ENCODE assay signal across 20 cellular contexts in genomic region chr15:77596821-77597803, GRCh38. TPM values are rescaled to one million over a fixed set of nuclear protein-coding genes. Genes with fewer than 3 reads are reported as not detected.
"Had no signal": no experiment of that assay in that cellular context is flagged by ENCODE, and none has a peak within 500 bp of the region (broad histone marks: within the 10 kb centered on the region; RNA-seq: fewer than 3 reads in every experiment).

No MANE protein-coding gene starts in this region.

- H3K4me3 Mint-ChIP-seq: activated CD8-positive, alpha-beta T cell treated with anti-CD3 and anti-CD28 coated beads for 36 hours; activated naive CD4-positive, alpha-beta T cell treated with anti-CD3 and anti-CD28 coated beads, Interleukin-2, amount 50 U/mL, for 24 hours; activated T-cell treated with anti-CD3 and anti-CD28 coated beads, Interleukin-2, amount 50 U/mL, for 4 hours; memory B cell; natural killer cell had no signal

- H3K36me3 Mint-ChIP-seq: activated naive CD4-positive, alpha-beta T cell treated with anti-CD3 and anti-CD28 coated beads, Interleukin-2, amount 50 U/mL, for 24 hours; memory B cell; natural killer cell had no signal

- FAIRE-seq: endometrium, kidney had no signal

- H3K4me1 ChIP-seq: adrenal gland, esophagus muscularis mucosa, left lung, tibial nerve, vagina had no signal

- H3K27me3 ChIP-seq: adrenal gland, cardiac muscle cell, esophagus muscularis mucosa, left lung, ovary, tibial nerve, vagina had no signal

- H3K9me3 ChIP-seq: adrenal gland, esophagus muscularis mucosa, left lung, ovary, tibial nerve, vagina had no signal

- H3K9me3 Mint-ChIP-seq: activated CD8-positive, alpha-beta T cell treated with anti-CD3 and anti-CD28 coated beads for 36 hours; activated naive CD4-positive, alpha-beta T cell treated with anti-CD3 and anti-CD28 coated beads, Interleukin-2, amount 50 U/mL, for 24 hours; activated T-cell treated with anti-CD3 and anti-CD28 coated beads, Interleukin-2, amount 50 U/mL, for 4 hours; natural killer cell had no signal

- H3K27ac ChIP-seq: adrenal gland, cardiac muscle cell, esophagus muscularis mucosa, left lung, ovary, tibial nerve, vagina had no signal

- DNase-seq: activated CD4-positive, alpha-beta T cell treated with anti-CD3 and anti-CD28 coated beads for 4 hours; activated CD8-positive, alpha-beta T cell treated with anti-CD3 and anti-CD28 coated beads for 36 hours; activated effector memory CD4-positive, alpha-beta T cell treated with anti-CD3 and anti-CD28 coated beads, Interleukin-2, amount 50 U/mL, for 16 hours; activated T-cell treated with anti-CD3 and anti-CD28 coated beads, Interleukin-2, amount 50 U/mL, for 4 hours; foreskin fibroblast; hypothalamus; kidney; left lung; natural killer cell; ovary; stimulated activated naive CD4-positive, alpha-beta T cell; T-helper 2 cell had no signal

- H3K27ac Mint-ChIP-seq: activated CD8-positive, alpha-beta T cell treated with anti-CD3 and anti-CD28 coated beads for 36 hours; activated naive CD4-positive, alpha-beta T cell treated with anti-CD3 and anti-CD28 coated beads, Interleukin-2, amount 50 U/mL, for 24 hours; memory B cell; natural killer cell had no signal

- H3K4me3 ChIP-seq: adrenal gland, cardiac muscle cell, esophagus muscularis mucosa, left lung, ovary, tibial nerve, vagina had no signal

- H3K36me3 ChIP-seq: adrenal gland, cardiac muscle cell, esophagus muscularis mucosa, left lung, ovary, tibial nerve, vagina had no signal

- H3K27me3 Mint-ChIP-seq: activated CD8-positive, alpha-beta T cell treated with anti-CD3 and anti-CD28 coated beads for 36 hours; activated naive CD4-positive, alpha-beta T cell treated with anti-CD3 and anti-CD28 coated beads, Interleukin-2, amount 50 U/mL, for 24 hours had no signal

- H3K4me1 Mint-ChIP-seq: activated naive CD4-positive, alpha-beta T cell treated with anti-CD3 and anti-CD28 coated beads, Interleukin-2, amount 50 U/mL, for 24 hours; memory B cell; natural killer cell had no signal

- ATAC-seq: activated CD8-positive, alpha-beta T cell treated with anti-CD3 and anti-CD28 coated beads for 36 hours; activated T-cell treated with anti-CD3 and anti-CD28 coated beads, Interleukin-2, amount 50 U/mL, for 4 hours; left lung; natural killer cell had no signal

RNA-seq across cellular contexts. Expression of gene LINGO1, which starts 35.6 kb away (rescaled TPM):
- total RNA-seq: activated CD8-positive, alpha-beta T cell treated with anti-CD3 and anti-CD28 coated beads for 36 hours; activated T-cell treated with anti-CD3 and anti-CD28 coated beads, Interleukin-2, amount 50 U/mL, for 4 hours; natural killer cell had no signal
